Comparison of ENCODE assay signal across 11 cellular contexts in genomic region chr1:54884768-54885167, GRCh38. TPM values are rescaled to one million over a fixed set of nuclear protein-coding genes. Genes with fewer than 3 reads are reported as not detected.
DNase-seq lines count a peak whose midpoint lies in the region; ATAC-seq and TF ChIP-seq lines count a peak whose summit lies in the region.
"Had no signal": no experiment of that assay in that cellular context is flagged by ENCODE, and none has a peak within 500 bp of the region (broad histone marks: within the 10 kb centered on the region; RNA-seq: fewer than 3 reads in every experiment).

No MANE protein-coding gene starts in this region.

- CTCF ChIA-PET in activated CD4-positive, alpha-beta T cell treated with anti-CD3 and anti-CD28 coated beads, Interleukin-2, amount 10 ng/mL, durations not matched to agents 7 days and 5 days (lab: Charles Lee): interaction anchor here (0.5 kb wide), 1 partner anchor 589 kb away, joined by 3 read pairs; no protein-coding TSS in a partner anchor
- CTCF ChIA-PET in activated CD8-positive, alpha-beta T cell treated with anti-CD3 and anti-CD28 coated beads, Interleukin-2, amount 10 ng/mL, durations not matched to agents 7 days and 5 days (lab: Charles Lee): interaction anchor here (0.8 kb wide), 1 partner anchor 60 kb away, joined by 3 read pairs; no protein-coding TSS in a partner anchor

- intact Hi-C loops in esophagus muscularis mucosa (cut with DNase I) (no loop called here), right cardiac atrium (cut with DNase I) (no loop called here)

- H3K27me3 Mint-ChIP-seq in activated CD4-positive, alpha-beta T cell treated with anti-CD3 and anti-CD28 coated beads, Interleukin-2, amount 10 ng/mL, durations not matched to agents 7 days and 5 days: peaks cover 13% of the 10 kb centered on the region
- peaks cover 15% of the 10 kb centered on the region for H3K27me3 Mint-ChIP-seq in activated CD8-positive, alpha-beta T cell treated with anti-CD3 and anti-CD28 coated beads, Interleukin-2, amount 10 ng/mL, durations not matched to agents 7 days and 5 days (ENCODE audit: low read depth)

- peaks cover 53% of the 10 kb centered on the region for H3K4me1 Mint-ChIP-seq in activated CD4-positive, alpha-beta T cell treated with anti-CD3 and anti-CD28 coated beads, Interleukin-2, amount 10 ng/mL, durations not matched to agents 7 days and 5 days
- H3K4me1 Mint-ChIP-seq in activated CD8-positive, alpha-beta T cell treated with anti-CD3 and anti-CD28 coated beads, Interleukin-2, amount 10 ng/mL, durations not matched to agents 7 days and 5 days (ENCODE audit: low read depth): peaks cover 53% of the 10 kb centered on the region

- H3K27ac ChIP-seq in iPS-20b (ENCODE audit: low read length) (no peak overlapping the region), substantia nigra (ENCODE audit: low read depth, low read length, poor library complexity, severe bottlenecking) (peak overlapping the region; percentile 39), esophagus muscularis mucosa (replicated peaks in 1 of 4) (no peak overlapping the region), right cardiac atrium (ENCODE audit: low read length) (no peak overlapping the region)

- H3K9me3 ChIP-seq in iPS-20b (ENCODE audit: insufficient read depth, low read depth, low read length) (no peaks in the 10 kb centered on the region), esophagus muscularis mucosa (no peaks in the 10 kb centered on the region), right cardiac atrium (ENCODE audit: control insufficient read depth, low read length) (no peaks in the 10 kb centered on the region)

- H3K4me1 ChIP-seq in iPS-20b (ENCODE audit: insufficient read depth, low read length) (peaks cover 17% of the 10 kb centered on the region; the same call in 1 of the 2 replicates), esophagus muscularis mucosa (peaks cover 5 to 25% (median 22%) of the 10 kb centered on the region in 4 donors), right cardiac atrium (ENCODE audit: control insufficient read depth, insufficient read depth, low read length) (peaks cover 9% of the 10 kb centered on the region)

- no peak overlapping the region for H3K27ac Mint-ChIP-seq in activated CD4-positive, alpha-beta T cell treated with anti-CD3 and anti-CD28 coated beads, Interleukin-2, amount 10 ng/mL, durations not matched to agents 7 days and 5 days
- H3K27ac Mint-ChIP-seq in activated CD8-positive, alpha-beta T cell treated with anti-CD3 and anti-CD28 coated beads, Interleukin-2, amount 10 ng/mL, durations not matched to agents 7 days and 5 days: no peak overlapping the region
- H3K27ac Mint-ChIP-seq: T-helper 17 cell had no signal

- no peaks in the 10 kb centered on the region for H3K9me3 Mint-ChIP-seq in activated CD4-positive, alpha-beta T cell treated with anti-CD3 and anti-CD28 coated beads, Interleukin-2, amount 10 ng/mL, durations not matched to agents 7 days and 5 days
- no peaks in the 10 kb centered on the region for H3K9me3 Mint-ChIP-seq in activated CD8-positive, alpha-beta T cell treated with anti-CD3 and anti-CD28 coated beads, Interleukin-2, amount 10 ng/mL, durations not matched to agents 7 days and 5 days (ENCODE audit: insufficient read depth)
- H3K9me3 Mint-ChIP-seq: stimulated activated naive CD8-positive, alpha-beta T cell treated with anti-CD3 and anti-CD28 coated beads, Interleukin-15, Interleukin-2, amounts not matched to agents 100 ng/mL and 50 ng/mL, for 24 hours had no signal

- H3K27me3 ChIP-seq in iPS-20b (ENCODE audit: insufficient read depth, low read length): no peaks in the 10 kb centered on the region
- peaks cover 0 to 6% (median 0%) of the 10 kb centered on the region in 4 donors for H3K27me3 ChIP-seq in esophagus muscularis mucosa
- H3K27me3 ChIP-seq in right cardiac atrium (ENCODE audit: control insufficient read depth, insufficient read depth): no peaks in the 10 kb centered on the region

- DNase-seq in activated CD4-positive, alpha-beta T cell treated with anti-CD3 and anti-CD28 coated beads, Interleukin-2, amount 10 ng/mL, durations not matched to agents 7 days and 5 days: no peak
- DNase-seq in activated CD4-positive, alpha-beta T cell treated with anti-CD3 and anti-CD28 coated beads, Interleukin-2, amount 50 U/mL, for 48 hours: no peak
- no peak for DNase-seq in activated CD8-positive, alpha-beta T cell treated with anti-CD3 and anti-CD28 coated beads, Interleukin-2, amount 10 ng/mL, durations not matched to agents 7 days and 5 days
- peak in 1 of 49 donors; percentile 74 for DNase-seq in substantia nigra (lab: John Stamatoyannopoulos, UW)
- DNase-seq in MV-4-11 (lab: John Stamatoyannopoulos, UW): no peak
- no peak for DNase-seq in esophagus muscularis mucosa (ENCODE audit: extremely low spot score)
- no peak for DNase-seq in right cardiac atrium
- DNase-seq: T-helper 17 cell had no signal

- peak overlapping the region; percentile 91 for H3K4me3 Mint-ChIP-seq in activated CD4-positive, alpha-beta T cell treated with anti-CD3 and anti-CD28 coated beads, Interleukin-2, amount 10 ng/mL, durations not matched to agents 7 days and 5 days
- peak overlapping the region; percentile 92 for H3K4me3 Mint-ChIP-seq in activated CD8-positive, alpha-beta T cell treated with anti-CD3 and anti-CD28 coated beads, Interleukin-2, amount 10 ng/mL, durations not matched to agents 7 days and 5 days

- no peak for ATAC-seq in activated CD8-positive, alpha-beta T cell treated with anti-CD3 and anti-CD28 coated beads, Interleukin-2, amount 10 ng/mL, durations not matched to agents 7 days and 5 days
- ATAC-seq in right cardiac atrium: no peak
- ATAC-seq: sciatic nerve, T-helper 17 cell had no signal

- peaks cover 29% of the 10 kb centered on the region for H3K36me3 Mint-ChIP-seq in activated CD4-positive, alpha-beta T cell treated with anti-CD3 and anti-CD28 coated beads, Interleukin-2, amount 10 ng/mL, durations not matched to agents 7 days and 5 days (ENCODE audit: low read depth)
- H3K36me3 Mint-ChIP-seq in activated CD8-positive, alpha-beta T cell treated with anti-CD3 and anti-CD28 coated beads, Interleukin-2, amount 10 ng/mL, durations not matched to agents 7 days and 5 days (ENCODE audit: low read depth): peaks cover 53% of the 10 kb centered on the region

- H3K36me3 ChIP-seq in iPS-20b (ENCODE audit: insufficient read depth, low read depth, low read length): peaks cover 59% of the 10 kb centered on the region
- peaks cover 0 to 5% (median 0%) of the 10 kb centered on the region in 4 donors for H3K36me3 ChIP-seq in esophagus muscularis mucosa

- no peak for TF ChIP-seq POLR2A in esophagus muscularis mucosa (IDR thresholded peaks at IDR 0.05; ENCODE audit: low read depth)

- H3K4me3 ChIP-seq in iPS-20b (ENCODE audit: low read length) (peak overlapping the region; percentile 94; the same call in 1 of the 2 replicates), esophagus muscularis mucosa (no peak overlapping the region), right cardiac atrium (ENCODE audit: low read length) (no peak overlapping the region)

- no peak for TF ChIP-seq CTCF in esophagus muscularis mucosa (IDR thresholded peaks at IDR 0.05)

- H3K9ac ChIP-seq in iPS-20b (ENCODE audit: low read depth, low read length): no peak overlapping the region

- TF ChIP-seq EP300 in esophagus muscularis mucosa (IDR thresholded peaks at IDR 0.05): no peak

- POLR2A ChIA-PET in activated CD4-positive, alpha-beta T cell treated with anti-CD3 and anti-CD28 coated beads, Interleukin-2, amount 10 ng/mL, durations not matched to agents 7 days and 5 days (lab: Charles Lee): no interaction called here
- POLR2A ChIA-PET in activated CD8-positive, alpha-beta T cell treated with anti-CD3 and anti-CD28 coated beads, Interleukin-2, amount 10 ng/mL, durations not matched to agents 7 days and 5 days (lab: Charles Lee): no interaction called here

- WGBS in esophagus muscularis mucosa: 60% methylated on average over 3 of the region's 3 CpGs
- 75% methylated on average over 3 of the region's 3 CpGs for WGBS in right cardiac atrium

RNA-seq across cellular contexts. Expression of gene DHCR24, which starts 2.2 kb away (rescaled TPM):
- total RNA-seq in activated CD4-positive, alpha-beta T cell treated with anti-CD3 and anti-CD28 coated beads, Interleukin-2, amount 10 ng/mL, durations not matched to agents 7 days and 5 days: 100 to 1,000 TPM in 1 of 2 experiments, 10 to 100 TPM in 1; 84.6 to 102 TPM
- total RNA-seq in activated CD8-positive, alpha-beta T cell treated with anti-CD3 and anti-CD28 coated beads, Interleukin-2, amount 10 ng/mL, durations not matched to agents 7 days and 5 days: 100 to 1,000 TPM; 140 to 151 TPM
- total RNA-seq in esophagus muscularis mucosa: 10 to 100 TPM; 10.8 to 16.1 (median 13.1) TPM
- total RNA-seq in right cardiac atrium: 10 to 100 TPM; 10.7 to 28.7 (median 21.6) TPM
- polyA plus RNA-seq in right cardiac atrium: 17.5 TPM
